ENCODE assay signal across 15 cellular contexts in the genomic region with DNA sequence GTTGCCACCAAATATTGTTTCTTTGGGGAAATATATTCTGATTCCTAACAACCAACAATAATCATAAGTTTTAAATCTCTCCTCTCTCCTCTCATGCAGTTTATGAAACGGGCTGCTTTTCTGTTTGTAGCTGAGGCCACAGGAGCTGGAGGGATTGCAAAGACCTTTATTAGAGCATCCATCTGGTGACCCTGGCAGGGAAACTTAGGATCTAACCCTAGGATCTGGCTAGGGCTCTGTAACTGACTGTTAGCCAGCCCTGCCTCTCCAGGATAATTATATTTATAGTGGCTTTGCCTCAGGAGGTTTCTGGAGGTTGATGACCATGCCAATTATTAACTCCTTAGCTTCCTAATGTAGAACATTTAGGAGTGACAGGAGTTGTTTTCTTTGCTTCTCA. TPM values are rescaled to one million over a fixed set of nuclear protein-coding genes. Genes with fewer than 3 reads are reported as not detected.
A peak's percentile ranks its signal among the peaks of the same experiment; 100 is the strongest.
DNase-seq lines count a peak whose midpoint lies in the region; TF ChIP-seq lines count a peak whose summit lies in the region.
"Had no signal": no experiment of that assay in that cellular context is flagged by ENCODE, and none has a peak within 500 bp of the region (broad histone marks: within the 10 kb centered on the region; RNA-seq: fewer than 3 reads in every experiment).

No MANE protein-coding gene starts in this region.

- H3K27me3 ChIP-seq in stomach: no peaks in the 10 kb centered on the region

- H3K4me1 ChIP-seq in stomach: peaks cover 0 to 29% (median 11%) of the 10 kb centered on the region in 4 donors

- TF ChIP-seq EP300 in stomach (IDR thresholded peaks at IDR 0.05): no peak

- no peaks in the 10 kb centered on the region for H3K9me3 ChIP-seq in stomach
- H3K9me3 ChIP-seq: A549 had no signal

- H3K27ac ChIP-seq in stomach: no peak overlapping the region
- H3K27ac ChIP-seq: A549, KMS-11 had no signal

- H3K4me3 ChIP-seq in stomach: no peak overlapping the region
- H3K4me3 ChIP-seq: A549 had no signal

- TF ChIP-seq CTCF in stomach (IDR thresholded peaks at IDR 0.05): no peak

- intact Hi-C loops in stomach (cut with DNase I; ENCODE audit: low total_unique reads): no loop called here

- in situ Hi-C loops in G401 (cut with HindIII; ENCODE audit: low sequenced_read_pairs): no loop called here

- peaks cover 0 to 20% (median 14%) of the 10 kb centered on the region in 4 donors for H3K36me3 ChIP-seq in stomach

- 67 to 84% (median 70%) methylated on average over 1 of the region's 1 CpG for WGBS in stomach, 5 donors

- peak; percentile 7 for DNase-seq in NCI-H82 (lab: John Stamatoyannopoulos, UW)
- no peak for DNase-seq in NCI-H82 treated with DMSO at 0.1 percent for 48 hours (lab: John Stamatoyannopoulos, UW; ENCODE audit: unreplicated experiment)
- DNase-seq in G401 (ENCODE audit: low spot score): peak; percentile 87
- peak; percentile 88 for DNase-seq in NCI-H69 (lab: John Stamatoyannopoulos, UW)
- DNase-seq in cerebellum (ENCODE audit: low spot score): peak; percentile 75
- no peak for DNase-seq in NAMALWA (ENCODE audit: low spot score)
- DNase-seq in stomach: no peak
- no peak for DNase-seq in dermis blood vessel endothelial cell
- DNase-seq: NCI-H1092, NCI-H187, NCI-H774, SIG-M5, SW 1271 had no signal

- no peak for TF ChIP-seq POLR2A in stomach (IDR thresholded peaks at IDR 0.05)

RNA-seq across cellular contexts. Expression of a gene that starts 57.0 kb away (rescaled TPM):
- 1.4 and 3.9 TPM in 2 replicates for total RNA-seq in G401 (2014; rRNA removed; shearing (Covaris generic))
- total RNA-seq in cerebellum (33.7 TPM), stomach (10 to 100 TPM in 4 of 5 donors, 1 to 10 TPM in 1; 9.3 to 50.5 (median 21.0) TPM), dermis blood vessel endothelial cell (127 and 186 TPM in 2 replicates)
- 10 to 100 TPM in 1 of 3 donors, 1 to 10 TPM in 2; 3.6 to 10.8 (median 7.4) TPM for polyA plus RNA-seq in stomach

Comparison
In these comparisons a context has a peak if more than half of its experiments do, and no peak if none do; other contexts are left out.
1. DNase-seq: peak in NCI-H82 (single experiment), G401 (single experiment), NCI-H69 (single experiment) and cerebellum (single experiment); none in NCI-H82 treated with DMSO at 0.1 percent for 48 hours (single experiment), NAMALWA (single experiment), stomach (single experiment) and dermis blood vessel endothelial cell (single experiment).